ENCODE assay signal across 25 cellular contexts in the genomic region with DNA sequence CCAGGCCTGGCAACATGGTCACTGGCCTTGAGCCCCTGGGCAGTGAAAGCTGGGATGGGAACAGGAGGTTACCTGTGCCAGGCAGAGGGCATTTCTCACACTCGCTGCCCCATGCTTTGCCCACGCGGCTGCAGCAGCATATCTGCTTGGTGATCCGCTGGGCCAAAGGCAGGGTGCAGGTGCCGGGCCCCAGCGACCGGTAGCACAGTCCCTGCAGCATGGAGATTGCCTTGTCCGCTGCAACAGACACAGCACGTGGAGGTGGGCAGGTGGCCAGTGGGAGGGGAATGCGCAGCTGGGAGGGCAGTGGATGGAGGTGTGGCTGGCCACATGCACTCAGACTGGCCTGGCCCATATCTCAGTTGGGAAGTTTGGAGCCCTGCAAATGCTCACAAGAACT. TPM values are rescaled to one million over a fixed set of nuclear protein-coding genes. Genes with fewer than 3 reads are reported as not detected.
A peak's percentile ranks its signal among the peaks of the same experiment; 100 is the strongest.
DNase-seq lines count a peak whose midpoint lies in the region; ATAC-seq, FAIRE-seq and TF ChIP-seq lines count a peak whose summit lies in the region.
"Had no signal": no experiment of that assay in that cellular context is flagged by ENCODE, and none has a peak within 500 bp of the region (broad histone marks: within the 10 kb centered on the region; RNA-seq: fewer than 3 reads in every experiment).

No MANE protein-coding gene starts in this region.

- no peak for FAIRE-seq in endothelial cell of umbilical vein (lab: Jason Lieb, UNC)
- FAIRE-seq: A204.1, D721Med, GM12892, GM18507, H54, HepG2 had no signal

- H2AFZ ChIP-seq in endothelial cell of umbilical vein (ENCODE audit: low read depth, low read length): no peak overlapping the region
- H2AFZ ChIP-seq: GM23248 had no signal

- CTCF ChIA-PET in endothelial cell of umbilical vein (lab: Charles Lee): no interaction called here

- no peak overlapping the region for H3K4me3 ChIP-seq in endothelial cell of umbilical vein (replicated peaks in 1 of 3; ENCODE audit: insufficient read depth in 1 of 3, low read depth in 1 of 3, low read length in 3 of 3)
- no peak overlapping the region for H3K4me3 ChIP-seq in ovary
- H3K4me3 ChIP-seq: GM23248 had no signal

- no peak overlapping the region for H3K9ac ChIP-seq in endothelial cell of umbilical vein (replicated peaks; ENCODE audit: extremely low read depth, insufficient read depth, low read length)
- H3K9ac ChIP-seq: GM23248 had no signal

- H3K4me2 ChIP-seq in endothelial cell of umbilical vein (ENCODE audit: insufficient read depth, low read length): no peak overlapping the region

- H3K27me3 ChIP-seq in endothelial cell of umbilical vein (ENCODE audit: control insufficient read depth in 2 of 2, insufficient read depth in 2 of 2, low read length in 2 of 2): no peaks in the 10 kb centered on the region
- H3K27me3 ChIP-seq in ovary: no peaks in the 10 kb centered on the region

- H3K9me1 ChIP-seq in endothelial cell of umbilical vein (replicated peaks; ENCODE audit: control insufficient read depth, extremely low read depth, insufficient read depth, low read length): no peaks in the 10 kb centered on the region

- peaks cover 4% of the 10 kb centered on the region for H3K4me1 Mint-ChIP-seq in T-helper 17 cell

- no peaks in the 10 kb centered on the region for H3K79me2 ChIP-seq in endothelial cell of umbilical vein (ENCODE audit: control insufficient read depth, insufficient read depth, low read length)

- DNase-seq in Right ventricle myocardium superior (peak; percentile 3), cardiac septum (ENCODE audit: low spot score) (no peak), T-helper 17 cell (no peak), endothelial cell of umbilical vein (ENCODE audit: low read depth, low spot score) (no peak), ovary (no peak), SIG-M5 treated with dmso at 0.1 percent for 504 hours (lab: John Stamatoyannopoulos, UW; ENCODE audit: unreplicated experiment) (no peak)
- DNase-seq: ACHN; BE2C; C1 segment of cervical spinal cord; Caco-2; CD4-positive, CD25-positive, alpha-beta regulatory T cell; CD8-positive, alpha-beta memory T cell; DMS153; DMS79; GDM1; GM23248; HCEC 1CT had no signal

- H3K36me3 ChIP-seq in endothelial cell of umbilical vein (ENCODE audit: control insufficient read depth in 2 of 2, extremely low read depth in 1 of 2, insufficient read depth in 2 of 2, low read length in 2 of 2) (peaks cover 13 to 47% of the 10 kb centered on the region in 2 experiments), ovary (no peaks in the 10 kb centered on the region)
- H3K36me3 ChIP-seq: BE2C had no signal

- H3K4me3 Mint-ChIP-seq in T-helper 17 cell: peak overlapping the region; percentile 19
- H3K4me3 Mint-ChIP-seq: CD4-positive, CD25-positive, alpha-beta regulatory T cell; CD8-positive, alpha-beta memory T cell; IgD-negative memory B cell had no signal

- 74 to 80% (median 77%) methylated on average over 10 of the region's 10 CpGs for WGBS in ovary, 3 donors

- H3K27ac Mint-ChIP-seq in T-helper 17 cell: no peak overlapping the region
- H3K27ac Mint-ChIP-seq: CD4-positive, CD25-positive, alpha-beta regulatory T cell; CD8-positive, alpha-beta memory T cell; IgD-negative memory B cell had no signal

- POLR2A ChIA-PET in endothelial cell of umbilical vein (lab: Charles Lee): interaction anchor here (0.6 kb wide), 1 partner anchor 44 kb away, joined by 3 read pairs; no protein-coding TSS in a partner anchor

- no peaks in the 10 kb centered on the region for H3K36me3 Mint-ChIP-seq in T-helper 17 cell (ENCODE audit: low read depth)
- H3K36me3 Mint-ChIP-seq: CD4-positive, CD25-positive, alpha-beta regulatory T cell; CD8-positive, alpha-beta memory T cell; IgD-negative memory B cell had no signal

- H3K27ac ChIP-seq in endothelial cell of umbilical vein (ENCODE audit: insufficient read depth, low read depth, low read length) (no peak overlapping the region), ovary (no peak overlapping the region)
- H3K27ac ChIP-seq: GM23248 had no signal

- intact Hi-C loops in Right ventricle myocardium superior (cut with DNase I) (no loop called here), cardiac septum (cut with DNase I) (no loop called here), endothelial cell of umbilical vein (cut with micrococcal nuclease) (no loop called here), ovary (cut with DNase I) (no loop called here)

- peaks cover 20% of the 10 kb centered on the region for H3K27me3 Mint-ChIP-seq in T-helper 17 cell

- TF ChIP-seq CTCF in endothelial cell of umbilical vein (IDR thresholded peaks at IDR 0.05; ENCODE audit: extremely low read depth in 1 of 2, insufficient read depth in 1 of 2, low read depth in 1 of 2, low read length in 2 of 2) (no peak), ovary (IDR thresholded peaks at IDR 0.05) (no peak)

- no peaks in the 10 kb centered on the region for H4K20me1 ChIP-seq in endothelial cell of umbilical vein (replicated peaks; ENCODE audit: control insufficient read depth, extremely low read depth, insufficient read depth, low read length)

- ATAC-seq in Right ventricle myocardium superior (ENCODE audit: poor library complexity): no peak
- no peak for ATAC-seq in T-helper 17 cell
- no peak for ATAC-seq in HG02798 (IDR thresholded peaks at IDR 0.05; ENCODE audit: poor library complexity, unreplicated experiment)
- ATAC-seq: HepG2 had no signal

- dilution Hi-C loops in endothelial cell of umbilical vein (cut with MboI; ENCODE audit: extremely low pct_ligation_motif_present, low sequenced_read_pairs): no loop called here

- H3K4me1 ChIP-seq in endothelial cell of umbilical vein (ENCODE audit: control insufficient read depth, extremely low read depth, insufficient read depth, low read length) (no peaks in the 10 kb centered on the region), ovary (ENCODE audit: insufficient read depth) (peaks cover 14% of the 10 kb centered on the region)
- H3K4me1 ChIP-seq: BE2C, Caco-2 had no signal

- no peaks in the 10 kb centered on the region for H3K9me3 ChIP-seq in T-helper 17 cell (ENCODE audit: control insufficient read depth, low read length, poor library complexity, severe bottlenecking)
- H3K9me3 ChIP-seq in endothelial cell of umbilical vein (replicated peaks; ENCODE audit: control insufficient read depth, insufficient read depth, low read length): no peaks in the 10 kb centered on the region
- H3K9me3 ChIP-seq in ovary: no peaks in the 10 kb centered on the region
- H3K9me3 ChIP-seq: BE2C, Caco-2 had no signal

- TF ChIP-seq POLR2A in endothelial cell of umbilical vein (IDR thresholded peaks at IDR 0.05; ENCODE audit: low read depth, low read length) (peak; percentile 19), ovary (IDR thresholded peaks at IDR 0.05) (no peak)

- TSS peak; percentile 11 for BruUV-seq in endothelial cell of umbilical vein (replicated peaks; lab: Mats Ljungman, UMichigan)

- TF ChIP-seq EP300 in ovary (IDR thresholded peaks at IDR 0.05): no peak

TF ChIP-seq in endothelial cell of umbilical vein, 7 proteins besides CTCF, POLR2A, EP300 and RAD21:
- TF ChIP-seq EZH2 (IDR thresholded peaks at IDR 0.05; ENCODE audit: borderline replicate concordance, low read depth, low read length, severe bottlenecking) (no peak), MYC (IDR thresholded peaks at IDR 0.05; ENCODE audit: low read depth, low read length) (no peak)
- TF ChIP-seq, protein P1, sequence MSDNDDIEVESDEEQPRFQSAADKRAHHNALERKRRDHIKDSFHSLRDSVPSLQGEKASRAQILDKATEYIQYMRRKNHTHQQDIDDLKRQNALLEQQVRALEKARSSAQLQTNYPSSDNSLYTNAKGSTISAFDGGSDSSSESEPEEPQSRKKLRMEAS (IDR thresholded peaks at IDR 0.05; ENCODE audit: insufficient read depth, insufficient read length): no peak

RNA-seq across cellular contexts. Expression of a gene that starts 35.3 kb away (rescaled TPM):
- total RNA-seq in Right ventricle myocardium superior (38.3 TPM), cardiac septum (40.5 TPM), T-helper 17 cell (10 to 100 TPM; 14.4 to 21.3 TPM), endothelial cell of umbilical vein (21.7 and 22.6 TPM in 2 replicates), ovary (10 to 100 TPM; 11.7 to 32.7 (median 26.9) TPM)
- polyA plus RNA-seq in endothelial cell of umbilical vein (25.7 and 29.6 TPM in 2 replicates), ovary (10 to 100 TPM; 23.2 to 47.4 TPM)
- polyA plus RNA-seq in endothelial cell of umbilical vein (2011; cell fraction: cytosol; rRNA removed): 29.9 and 30.6 TPM in 2 replicates
- 11.3 and 13.2 TPM in 2 replicates for polyA plus RNA-seq in endothelial cell of umbilical vein (2011; cell fraction: nucleus; rRNA removed)
- polyA plus RNA-seq in endothelial cell of umbilical vein (2012): 13.3 and 17.7 TPM in 2 replicates
- polyA minus RNA-seq in endothelial cell of umbilical vein: 5.1 and 5.4 TPM in 2 replicates
- polyA minus RNA-seq in endothelial cell of umbilical vein (2011; cell fraction: cytosol; rRNA and poly(A)+ RNA removed): 3.7 TPM
- 2.6 and 4.0 TPM in 2 replicates for polyA minus RNA-seq in endothelial cell of umbilical vein (2011; cell fraction: nucleus; rRNA and poly(A)+ RNA removed)

RNA-seq across cellular contexts. Expression of a gene that starts 35.8 kb away (rescaled TPM):
- total RNA-seq in Right ventricle myocardium superior (75.8 TPM), cardiac septum (116 TPM), T-helper 17 cell (10 to 100 TPM; 32.7 to 39.0 TPM), endothelial cell of umbilical vein (203 and 238 TPM in 2 replicates), ovary (100 to 1,000 TPM; 175 to 422 (median 222) TPM)
- polyA plus RNA-seq in endothelial cell of umbilical vein (405 and 406 TPM in 2 replicates), ovary (100 to 1,000 TPM; 329 to 506 TPM)
- polyA plus RNA-seq in endothelial cell of umbilical vein (2011; cell fraction: cytosol; rRNA removed): 757 and 765 TPM in 2 replicates
- polyA plus RNA-seq in endothelial cell of umbilical vein (2011; cell fraction: nucleus; rRNA removed): 162 and 233 TPM in 2 replicates
- polyA plus RNA-seq in endothelial cell of umbilical vein (2012): 431 and 445 TPM in 2 replicates
- polyA minus RNA-seq in endothelial cell of umbilical vein: 228 and 317 TPM in 2 replicates
- 31.7 TPM for polyA minus RNA-seq in endothelial cell of umbilical vein (2011; cell fraction: cytosol; rRNA and poly(A)+ RNA removed)
- polyA minus RNA-seq in endothelial cell of umbilical vein (2011; cell fraction: nucleus; rRNA and poly(A)+ RNA removed): 43.1 and 61.9 TPM in 2 replicates
